Comparison of ENCODE assay signal across 21 cellular contexts in the genomic region with DNA sequence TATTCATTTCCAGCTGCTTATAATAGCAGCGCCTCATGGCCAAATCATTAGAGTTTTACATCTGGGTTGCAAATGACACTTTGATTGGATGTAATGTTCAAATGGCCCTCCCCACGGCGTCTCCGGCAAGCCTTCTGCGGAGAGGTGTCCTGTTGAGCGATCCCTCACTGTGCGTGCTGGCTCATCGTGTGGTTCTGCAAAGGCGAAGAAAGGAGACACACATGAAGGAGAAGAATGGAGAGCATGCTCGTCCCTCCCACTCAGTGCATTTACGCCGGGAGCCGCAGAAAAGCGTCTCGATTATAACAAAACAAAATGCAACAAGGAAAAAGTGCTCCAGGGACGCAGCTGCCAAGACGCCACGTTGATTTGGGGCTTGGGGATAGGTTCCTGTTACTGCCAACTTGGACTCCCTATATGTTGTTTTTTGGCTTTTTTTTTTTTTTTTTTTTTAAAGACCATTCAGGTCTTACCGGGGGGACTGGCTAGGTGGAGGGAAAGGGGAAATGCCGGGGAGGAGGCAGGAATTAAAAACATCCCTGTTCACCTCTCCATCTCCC.
DNase-seq lines count a peak whose midpoint lies in the region; TF ChIP-seq lines count a peak whose summit lies in the region.
"Had no signal": no experiment of that assay in that cellular context is flagged by ENCODE, and none has a peak within 500 bp of the region (broad histone marks: within the 10 kb centered on the region; RNA-seq: fewer than 3 reads in every experiment).

No MANE protein-coding gene starts in this region.

- H3K27me3 Mint-ChIP-seq in neural progenitor cell (ENCODE audit: insufficient read depth, low read depth): peaks cover 5% of the 10 kb centered on the region
- peaks cover 3% of the 10 kb centered on the region for H3K27me3 Mint-ChIP-seq in mesothelial cell of epicardium (ENCODE audit: low read depth)
- H3K27me3 Mint-ChIP-seq: activated CD8-positive, alpha-beta T cell treated with anti-CD3 and anti-CD28 coated beads for 36 hours; progenitor cell of endocrine pancreas had no signal

- CTCF ChIA-PET in mammary epithelial cell (lab: Charles Lee; ENCODE audit: low non-redundant PET): no interaction called here

- H3K4me3 ChIP-seq in HUES48 (ENCODE audit: low read depth, low read length): no peak overlapping the region
- no peak overlapping the region for H3K4me3 ChIP-seq in mammary epithelial cell (replicated peaks in 1 of 3; ENCODE audit: insufficient read depth in 1 of 3, low read depth in 2 of 3, low read length in 3 of 3)
- no peak overlapping the region for H3K4me3 ChIP-seq in neural progenitor cell
- peak overlapping the region in 1 of 4 donors; percentile 59 for H3K4me3 ChIP-seq in esophagus squamous epithelium
- H3K4me3 ChIP-seq: GM12878 had no signal

- H2AFZ ChIP-seq in mammary epithelial cell (ENCODE audit: low read depth, low read length) (no peak overlapping the region), neural progenitor cell (replicated peaks) (no peak overlapping the region)

- intact Hi-C loops in mammary epithelial cell (cut with micrococcal nuclease): no loop called here
- intact Hi-C loops in esophagus squamous epithelium (cut with DNase I): loop anchor here (10.0 kb wide), 1 partner anchor 104 kb away; no protein-coding TSS in a partner anchor

- H3K27ac Mint-ChIP-seq in neural progenitor cell (peak overlapping the region; percentile 76), mesothelial cell of epicardium (no peak overlapping the region)
- H3K27ac Mint-ChIP-seq: activated CD8-positive, alpha-beta T cell treated with anti-CD3 and anti-CD28 coated beads for 36 hours; activated T-cell treated with anti-CD3 and anti-CD28 coated beads, Interleukin-2, amount 50 U/mL, for 72 hours; progenitor cell of endocrine pancreas had no signal

- no peak overlapping the region for H3K9ac ChIP-seq in HUES48 (ENCODE audit: low read depth, low read length)
- H3K9ac ChIP-seq in mammary epithelial cell (ENCODE audit: insufficient read depth, low read length): no peak overlapping the region
- H3K9ac ChIP-seq in neural progenitor cell: no peak overlapping the region

- 16% methylated on average over 16 of the region's 20 CpGs for WGBS in mammary epithelial cell (ENCODE audit: low coverage, missing lambda C conversion rate)
- WGBS in esophagus squamous epithelium, 2 donors: 67 to 81% methylated on average over 14 to 18 of the region's 20 CpGs

- H3K27ac ChIP-seq in HUES48 (ENCODE audit: low read depth, low read length) (peak overlapping the region; percentile 40), mammary epithelial cell (ENCODE audit: insufficient read depth, low read depth, low read length) (no peak overlapping the region), neural progenitor cell (no peak overlapping the region), esophagus squamous epithelium (no peak overlapping the region)
- H3K27ac ChIP-seq: RWPE1, VCaP had no signal

- BruUV-seq in mammary epithelial cell (replicated peaks; lab: Mats Ljungman, UMichigan): no TSS peak

- dilution Hi-C loops in mammary epithelial cell (cut with HindIII; ENCODE audit: low sequenced_read_pairs): no loop called here

- no peaks in the 10 kb centered on the region for H3K36me3 ChIP-seq in HUES48 (ENCODE audit: control insufficient read depth, insufficient read depth, low read length)
- H3K36me3 ChIP-seq in mammary epithelial cell (ENCODE audit: insufficient read depth, low read length): no peaks in the 10 kb centered on the region
- no peaks in the 10 kb centered on the region for H3K36me3 ChIP-seq in neural progenitor cell
- H3K36me3 ChIP-seq in esophagus squamous epithelium: no peaks in the 10 kb centered on the region
- H3K36me3 ChIP-seq: adrenal gland, tibial nerve had no signal

- H3K9me3 ChIP-seq in HUES48 (ENCODE audit: control insufficient read depth, insufficient read depth, low read length): no peaks in the 10 kb centered on the region
- peaks cover 4% of the 10 kb centered on the region for H3K9me3 ChIP-seq in mammary epithelial cell (replicated peaks; ENCODE audit: insufficient read depth, low read length)
- H3K9me3 ChIP-seq in neural progenitor cell (ENCODE audit: low read depth): no peaks in the 10 kb centered on the region
- no peaks in the 10 kb centered on the region for H3K9me3 ChIP-seq in esophagus squamous epithelium
- H3K9me3 ChIP-seq: adrenal gland, Caco-2 had no signal

- H3K79me2 ChIP-seq in mammary epithelial cell (ENCODE audit: insufficient read depth, low read length) (no peaks in the 10 kb centered on the region), neural progenitor cell (ENCODE audit: low read depth) (no peaks in the 10 kb centered on the region)

- H3K4me1 Mint-ChIP-seq in neural progenitor cell (peaks cover 31% of the 10 kb centered on the region), mesothelial cell of epicardium (peaks cover 2% of the 10 kb centered on the region)

- H3K4me3 Mint-ChIP-seq in neural progenitor cell: peak overlapping the region; percentile 71
- no peak overlapping the region for H3K4me3 Mint-ChIP-seq in mesothelial cell of epicardium
- H3K4me3 Mint-ChIP-seq: activated CD8-positive, alpha-beta T cell treated with anti-CD3 and anti-CD28 coated beads for 36 hours; activated T-cell treated with anti-CD3 and anti-CD28 coated beads, Interleukin-2, amount 50 U/mL, for 72 hours had no signal

- no peaks in the 10 kb centered on the region for H3K27me3 ChIP-seq in HUES48 (ENCODE audit: control insufficient read depth, insufficient read depth, low read length)
- H3K27me3 ChIP-seq in mammary epithelial cell (ENCODE audit: insufficient read depth, low read length): no peaks in the 10 kb centered on the region
- no peaks in the 10 kb centered on the region for H3K27me3 ChIP-seq in neural progenitor cell
- H3K27me3 ChIP-seq in esophagus squamous epithelium: peaks cover 0 to 13% (median 0%) of the 10 kb centered on the region in 4 donors
- H3K27me3 ChIP-seq: adrenal gland, tibial nerve had no signal

- H3K4me1 ChIP-seq in HUES48 (ENCODE audit: control insufficient read depth, insufficient read depth, low read length): peaks cover 7% of the 10 kb centered on the region
- no peaks in the 10 kb centered on the region for H3K4me1 ChIP-seq in mammary epithelial cell (ENCODE audit: insufficient read depth, low read length)
- H3K4me1 ChIP-seq in neural progenitor cell: peaks cover 16% of the 10 kb centered on the region
- peaks cover 0 to 13% (median 9%) of the 10 kb centered on the region in 3 donors for H3K4me1 ChIP-seq in esophagus squamous epithelium
- H3K4me1 ChIP-seq: Caco-2 had no signal

- H3K36me3 Mint-ChIP-seq in neural progenitor cell (peaks cover 26% of the 10 kb centered on the region), mesothelial cell of epicardium (no peaks in the 10 kb centered on the region)

- DNase-seq in DMS 273 (lab: John Stamatoyannopoulos, UW; ENCODE audit: unreplicated experiment) (peak; percentile 91), mammary epithelial cell (no peak), neural progenitor cell (ENCODE audit: low spot score) (peak; percentile 30), esophagus squamous epithelium (lab: John Stamatoyannopoulos, UW) (no peak), T-helper 2 cell (no peak), DMS53 treated with DMSO at 0.1 percent for 48 hours (lab: John Stamatoyannopoulos, UW; ENCODE audit: unreplicated experiment) (no peak), mesothelial cell of epicardium (ENCODE audit: low spot score in 2 of 2, unreplicated experiment in 2 of 2) (no peak)
- DNase-seq: activated CD8-positive, alpha-beta T cell treated with anti-CD3 and anti-CD28 coated beads for 36 hours; activated T-cell treated with anti-CD3 and anti-CD28 coated beads, Interleukin-2, amount 50 U/mL, for 72 hours; AML-193; central memory CD4-positive, alpha-beta T cell; GDM1; IMR-90 had no signal

- no peak for TF ChIP-seq POLR2A in esophagus squamous epithelium (IDR thresholded peaks at IDR 0.05)

- no peaks in the 10 kb centered on the region for H4K20me1 ChIP-seq in mammary epithelial cell (ENCODE audit: insufficient read depth, low read length)
- H4K20me1 ChIP-seq in neural progenitor cell (ENCODE audit: low read depth): peaks cover 16% of the 10 kb centered on the region

- H3K9me3 Mint-ChIP-seq in neural progenitor cell (peaks cover under 1% of the 10 kb centered on the region), mesothelial cell of epicardium (no peaks in the 10 kb centered on the region)
- H3K9me3 Mint-ChIP-seq: activated CD8-positive, alpha-beta T cell treated with anti-CD3 and anti-CD28 coated beads for 36 hours; activated T-cell treated with anti-CD3 and anti-CD28 coated beads, Interleukin-2, amount 50 U/mL, for 72 hours had no signal

- in situ Hi-C loops in mammary epithelial cell (cut with MboI; ENCODE audit: low sequenced_read_pairs in 2 of 2): no loop called here

- H3K4me2 ChIP-seq in mammary epithelial cell (ENCODE audit: insufficient read depth, low read depth, low read length): peak overlapping the region; percentile 62
- peak overlapping the region; percentile 69 for H3K4me2 ChIP-seq in neural progenitor cell

- no peak for TF ChIP-seq CTCF in mammary epithelial cell (conservative IDR thresholded peaks at IDR 0.05 in 1 of 2, IDR thresholded peaks at IDR 0.05 in 1 of 2; ENCODE audit: extremely low read depth in 1 of 2, insufficient read depth in 1 of 2, low read depth in 1 of 2, low read length in 2 of 2)
- TF ChIP-seq CTCF in neural progenitor cell (IDR thresholded peaks at IDR 0.05): no peak
- no peak for TF ChIP-seq CTCF in esophagus squamous epithelium (IDR thresholded peaks at IDR 0.05)
- no peak for TF ChIP-seq CTCF in mesothelial cell of epicardium (IDR thresholded peaks at IDR 0.05; ENCODE audit: unreplicated experiment)

- H3F3A ChIP-seq in neural progenitor cell (ENCODE audit: low read depth): peaks cover 11% of the 10 kb centered on the region

Comparison
In these comparisons a context has a peak if more than half of its experiments do, and no peak if none do; other contexts are left out.
1. DNase-seq: peak in DMS 273 (single experiment) and neural progenitor cell (single experiment); none in mammary epithelial cell (single experiment), esophagus squamous epithelium (single experiment), T-helper 2 cell (0 of 5), DMS53 treated with DMSO at 0.1 percent for 48 hours (single experiment) and mesothelial cell of epicardium (0 of 2).